ENCODE assay signal across 12 cellular contexts in genomic region chr17:48603959-48604769, GRCh38. TPM values are rescaled to one million over a fixed set of nuclear protein-coding genes. Genes with fewer than 3 reads are reported as not detected.
A peak's percentile ranks its signal among the peaks of the same experiment; 100 is the strongest.
DNase-seq lines count a peak whose midpoint lies in the region; ATAC-seq and TF ChIP-seq lines count a peak whose summit lies in the region.
"Had no signal": no experiment of that assay in that cellular context is flagged by ENCODE, and none has a peak within 500 bp of the region (broad histone marks: within the 10 kb centered on the region; RNA-seq: fewer than 3 reads in every experiment).

No MANE protein-coding gene starts in this region.

- H3K27ac ChIP-seq in gastrocnemius medialis (peak overlapping the region in 3 of 4 donors; percentile 43 to 66 (median 47)), testis (no peak overlapping the region)
- H3K27ac ChIP-seq: cardiac muscle cell, right atrium auricular region had no signal

- H3K9me3 ChIP-seq in gastrocnemius medialis (no peaks in the 10 kb centered on the region), testis (no peaks in the 10 kb centered on the region), HAP-1 (no peaks in the 10 kb centered on the region)

- 3% methylated on average over 19 to 21 of the region's 21 CpGs for WGBS in testis, 2 donors

- no peaks in the 10 kb centered on the region for H3K36me3 ChIP-seq in gastrocnemius medialis
- no peaks in the 10 kb centered on the region for H3K36me3 ChIP-seq in testis (ENCODE audit: low read depth, missing control alignments)
- no peaks in the 10 kb centered on the region for H3K36me3 ChIP-seq in HAP-1 (replicated peaks)
- H3K36me3 ChIP-seq: cardiac muscle cell, right atrium auricular region had no signal

- no peak for ATAC-seq in gastrocnemius medialis
- ATAC-seq: stimulated activated naive B cell treated with anti-CD40 and anti-IgM and Interleukin-4, amounts not matched to agents 10 μg/mL and 1 μg/mL and 100 μg/mL, for 72 hours had no signal

- intact Hi-C loops in gastrocnemius medialis (cut with DNase I; ENCODE audit: low total_unique reads) (no loop called here), testis (cut with DNase I; ENCODE audit: low total_unique reads) (no loop called here)

- no peak for TF ChIP-seq POLR2A in gastrocnemius medialis (IDR thresholded peaks at IDR 0.05)
- TF ChIP-seq POLR2A in erythroblast (IDR thresholded peaks at IDR 0.05; ENCODE audit: low read length): no peak
- TF ChIP-seq POLR2A in testis (IDR thresholded peaks at IDR 0.05): no peak

- H3K27me3 ChIP-seq in gastrocnemius medialis (peaks cover 96 to 98% (median 98%) of the 10 kb centered on the region in 3 donors), testis (peaks cover 7% of the 10 kb centered on the region), HAP-1 (ENCODE audit: low read depth) (peaks cover 38% of the 10 kb centered on the region)

- in situ Hi-C loops in gastrocnemius medialis (cut with MboI; ENCODE audit: low sequenced_read_pairs in 4 of 4) (no loop called here), HAP-1 (cut with MboI; ENCODE audit: low sequenced_read_pairs) (no loop called here)

- DNase-seq in DMS114 treated with DMSO at 0.1 percent for 48 hours (lab: John Stamatoyannopoulos, UW; ENCODE audit: unreplicated experiment) (peak; percentile 52), NCI-H69 (lab: John Stamatoyannopoulos, UW) (peak; percentile 71), epithelial cell of proximal tubule (ENCODE audit: low read depth) (no peak), gastrocnemius medialis (no peak), erythroblast (lab: John Stamatoyannopoulos, UW) (no peak), testis (no peak), T-helper 1 cell (no peak), HAP-1 (ENCODE audit: low spot score in 2 of 2) (no peak)
- DNase-seq: stimulated activated naive B cell treated with anti-CD40 and anti-IgM and Interleukin-4, amounts not matched to agents 10 μg/mL and 1 μg/mL and 100 μg/mL, for 72 hours had no signal

- H3K4me1 ChIP-seq in gastrocnemius medialis (no peaks in the 10 kb centered on the region), testis (peaks cover 4% of the 10 kb centered on the region), HAP-1 (no peaks in the 10 kb centered on the region; the same call in 1 of the 2 replicates)

- peak overlapping the region; percentile 74 for H3K4me3 ChIP-seq in epithelial cell of proximal tubule (ENCODE audit: low read depth, low read length)
- H3K4me3 ChIP-seq in gastrocnemius medialis: peak overlapping the region; percentile 35 to 46 (median 38)
- no peak overlapping the region for H3K4me3 ChIP-seq in testis
- H3K4me3 ChIP-seq in HAP-1: no peak overlapping the region
- H3K4me3 ChIP-seq: cardiac muscle cell, right atrium auricular region had no signal

- peak; percentile 12 for TF ChIP-seq CTCF in epithelial cell of proximal tubule (conservative IDR thresholded peaks at IDR 0.05; ENCODE audit: low read depth, low read length)
- TF ChIP-seq CTCF in gastrocnemius medialis (IDR thresholded peaks at IDR 0.05 in 4 of 5, conservative IDR thresholded peaks at IDR 0.05 in 1 of 5): no peak
- no peak for TF ChIP-seq CTCF in testis (IDR thresholded peaks at IDR 0.05)

RNA-seq across cellular contexts. Expression of gene HOXB6, which starts 0.6 kb away (rescaled TPM):
- total RNA-seq in epithelial cell of proximal tubule (42.9 and 55.6 TPM in 2 replicates), gastrocnemius medialis (1 to 10 TPM in 2 of 4 donors, under 1 TPM in 2; 0.55 to 3.0 (median 1.3) TPM), testis (1 to 10 TPM; 2.0 to 4.3 TPM)
- polyA plus RNA-seq in testis (ENCODE audit: insufficient read depth, low read depth, low replicate concordance): 3.0 TPM
- polyA plus RNA-seq: cardiac muscle cell had no signal

RNA-seq across cellular contexts. Expression of gene HOXB7, which starts 6.7 kb away (rescaled TPM):
- total RNA-seq in epithelial cell of proximal tubule (24.9 and 26.0 TPM in 2 replicates), gastrocnemius medialis (1 to 10 TPM in 1 of 4 donors, under 1 TPM in 3; 0.36 to 3.0 (median 0.65) TPM), testis (1 to 10 TPM; 2.8 to 3.2 TPM)
- 4.4 TPM for polyA plus RNA-seq in testis (ENCODE audit: insufficient read depth, low read depth, low replicate concordance)
- total RNA-seq: cardiac muscle cell had no signal
- polyA plus RNA-seq: cardiac muscle cell had no signal

RNA-seq across cellular contexts. Expression of gene HOXB5, which starts 10.6 kb away (rescaled TPM):
- total RNA-seq in epithelial cell of proximal tubule (2.8 and 5.5 TPM in 2 replicates), gastrocnemius medialis (not detected), testis (under 1 TPM; 0.50 to 0.71 TPM)
- polyA plus RNA-seq in testis (ENCODE audit: insufficient read depth, low read depth, low replicate concordance): 1.7 TPM
- total RNA-seq: activated CD8-positive, alpha-beta memory T cell treated with anti-CD3 and anti-CD28 coated beads for 36 hours; right atrium auricular region had no signal

RNA-seq across cellular contexts. Expression of gene HOXB8, which starts 10.9 kb away (rescaled TPM):
- total RNA-seq in epithelial cell of proximal tubule (12.7 and 21.4 TPM in 2 replicates), gastrocnemius medialis (under 1 TPM in 1 of 4 donors, not detected in 3; 0.27 TPM), testis (1 to 10 TPM; 2.0 to 2.7 TPM)
- polyA plus RNA-seq in testis (ENCODE audit: insufficient read depth, low read depth, low replicate concordance): 1.2 TPM
- total RNA-seq: cardiac muscle cell, right atrium auricular region had no signal
- polyA plus RNA-seq: cardiac muscle cell had no signal

RNA-seq across cellular contexts. Expression of gene HOXB3, which starts 14.1 kb away (rescaled TPM):
- total RNA-seq in epithelial cell of proximal tubule (22.6 and 49.9 TPM in 2 replicates), gastrocnemius medialis (1 to 10 TPM; 1.3 to 5.5 (median 2.2) TPM), testis (10 to 100 TPM in 1 of 2 donors, 1 to 10 TPM in 1; 9.2 to 10.6 TPM)
- polyA plus RNA-seq in testis (ENCODE audit: insufficient read depth, low read depth, low replicate concordance): 11.4 TPM

Comparison
In these comparisons a context has a peak if more than half of its experiments do, and no peak if none do; other contexts are left out.
1. DNase-seq: peak in DMS114 treated with DMSO at 0.1 percent for 48 hours (single experiment) and NCI-H69 (single experiment); none in epithelial cell of proximal tubule (single experiment), gastrocnemius medialis (0 of 2), erythroblast (0 of 2), testis (single experiment), T-helper 1 cell (0 of 5) and HAP-1 (0 of 2).
2. H3K4me3 ChIP-seq: peak in epithelial cell of proximal tubule (single experiment) and gastrocnemius medialis (4 of 4); none in testis (0 of 2) and HAP-1 (single experiment).
3. H3K27ac ChIP-seq: peak in gastrocnemius medialis (3 of 4); none in testis (0 of 2).